In genomic region chr16:14180431-14181059, GRCh38 we compare ENCODE assay signal across 16 cellular contexts.
DNase-seq lines count a peak whose midpoint lies in the region; ATAC-seq and TF ChIP-seq lines count a peak whose summit lies in the region.
"Had no signal": no experiment of that assay in that cellular context is flagged by ENCODE, and none has a peak within 500 bp of the region (broad histone marks: within the 10 kb centered on the region; RNA-seq: fewer than 3 reads in every experiment).

No MANE protein-coding gene starts in this region.

- POLR2A ChIA-PET in A673 (lab: Charles Lee; ENCODE audit: low non-redundant PET) (no interaction called here), PC-9 (lab: Charles Lee; ENCODE audit: unreplicated experiment) (interaction anchor here (0.5 to 0.6 kb wide), 2 partner anchors 113 to 1629 kb away, joined by 3 to 4 read pairs; no protein-coding TSS in a partner anchor)

- H3K4me2 ChIP-seq in PC-9, result peak overlapping the region; percentile 43

- intact Hi-C loops in A673 (cut with micrococcal nuclease; ENCODE audit: unreplicated experiment) (loop anchor here (10.0 kb wide), 1 partner anchor 116 kb away; no protein-coding TSS in a partner anchor), PC-9 (cut with micrococcal nuclease; ENCODE audit: unreplicated experiment) (no loop called here)

- CTCF ChIA-PET in A673 (lab: Charles Lee) (no interaction called here), PC-9 (lab: Charles Lee) (no interaction called here)

- no peaks in the 10 kb centered on the region for H4K20me1 ChIP-seq in PC-9 (ENCODE audit: insufficient read depth)

- H3K4me3 ChIP-seq in A673 (ENCODE audit: low read depth, low read length, poor library complexity, severe bottlenecking) (no peak overlapping the region), PC-9 (no peak overlapping the region), foreskin fibroblast (ENCODE audit: low read depth in 1 of 2, low read length in 2 of 2) (no peak overlapping the region), lung (no peak overlapping the region)

- H2AFZ ChIP-seq in PC-9, result no peak overlapping the region

- ATAC-seq in lung (ENCODE audit: insufficient read depth, low FRiP score), result no peak
- ATAC-seq: natural killer cell had no signal

- H3K4me1 ChIP-seq in A673 (ENCODE audit: insufficient read depth, low read length, poor library complexity, severe bottlenecking), result peaks cover 28% of the 10 kb centered on the region
- peaks cover 43% of the 10 kb centered on the region for H3K4me1 ChIP-seq in PC-9 (replicated peaks; ENCODE audit: insufficient read depth)
- H3K4me1 ChIP-seq in lung (ENCODE audit: control insufficient read depth in 2 of 2, insufficient read depth in 2 of 2, low read length in 2 of 2), result peaks cover 7 to 17% of the 10 kb centered on the region in 2 donors

- peaks cover 21% of the 10 kb centered on the region for H3F3A ChIP-seq in PC-9 (ENCODE audit: insufficient read depth, low read depth)

- H3K36me3 ChIP-seq in A673 (ENCODE audit: insufficient read depth, low read length, poor library complexity, severe bottlenecking) (no peaks in the 10 kb centered on the region), PC-9 (ENCODE audit: low read depth) (no peaks in the 10 kb centered on the region), lung (ENCODE audit: control insufficient read depth in 2 of 2, insufficient read depth in 2 of 2, low read length in 2 of 2) (no peaks in the 10 kb centered on the region)
- H3K36me3 ChIP-seq: brain microvascular endothelial cell had no signal

- DNase-seq in A673 (ENCODE audit: low spot score) (no peak), PC-9 (no peak), foreskin fibroblast (peak; percentile 24 to 39), lung (ENCODE audit: low spot score) (no peak), DMS153 treated with DMSO at 0.1 percent for 48 hours (lab: John Stamatoyannopoulos, UW; ENCODE audit: unreplicated experiment) (no peak), NCI-H82 (lab: John Stamatoyannopoulos, UW) (no peak), NCI-H2171 treated with DMSO at 0.1 percent for 48 hours (lab: John Stamatoyannopoulos, UW) (no peak), NOMO-1 (lab: John Stamatoyannopoulos, UW; ENCODE audit: unreplicated experiment in 2 of 2) (no peak)
- DNase-seq: activated CD4-positive, alpha-beta T cell treated with anti-CD3 and anti-CD28 coated beads for 48 hours; activated T-cell treated with anti-CD3 and anti-CD28 coated beads for 4 hours; Karpas-422; natural killer cell; NCI-H1105 treated with DMSO at 0.1 percent for 48 hours; NK-92 treated with Interleukin-12 subunit alpha and Interleukin-12 subunit beta, amount 100 ng/mL, for 24 hours; SHP77 treated with DMSO at 0.1 percent for 48 hours had no signal

- no peaks in the 10 kb centered on the region for H3K9me3 ChIP-seq in A673 (ENCODE audit: low read depth, low read length, poor library complexity, severe bottlenecking)
- no peaks in the 10 kb centered on the region for H3K9me3 ChIP-seq in PC-9 (ENCODE audit: insufficient read depth, low read depth)
- peaks cover 0 to 3% of the 10 kb centered on the region in 2 donors for H3K9me3 ChIP-seq in lung (ENCODE audit: control insufficient read depth in 2 of 2, insufficient read depth in 1 of 2, low read length in 1 of 2)

- 0 out of 2 replicates have a peak, but pooled peaks cover 5% of the 10 kb centered on the region for H3K9me2 ChIP-seq in PC-9 (ENCODE audit: insufficient read depth)

- no TSS peak for BruUV-seq in A673 (replicated peaks; lab: Mats Ljungman, UMichigan)
- BruUV-seq in PC-9 (replicated peaks; lab: Mats Ljungman, UMichigan), result no TSS peak

- 90 to 94% methylated on average over 5 of the region's 5 CpGs for WGBS in lung, 2 donors

- no peak for TF ChIP-seq CTCF in A673 (conservative IDR thresholded peaks at IDR 0.05; ENCODE audit: low read depth, low read length)
- no peak for TF ChIP-seq CTCF in PC-9 (conservative IDR thresholded peaks at IDR 0.05)
- no peak for TF ChIP-seq CTCF in foreskin fibroblast (IDR thresholded peaks at IDR 0.05; ENCODE audit: low read depth, low read length)
- no peak for TF ChIP-seq CTCF in lung (IDR thresholded peaks at IDR 0.05; ENCODE audit: control extremely low read depth, extremely low read depth)

- H3K27ac ChIP-seq in A673 (ENCODE audit: low read depth, low read length, poor library complexity, severe bottlenecking) (peak overlapping the region; percentile 64), PC-9 (peak overlapping the region; percentile 44), lung (ENCODE audit: low read depth in 1 of 2, low read length in 1 of 2) (peak overlapping the region; percentile 17 to 36)
- H3K27ac ChIP-seq: brain microvascular endothelial cell had no signal

- H3K27me3 ChIP-seq in A673 (replicated peaks; ENCODE audit: insufficient read depth, low read depth, low read length, poor library complexity), result no peaks in the 10 kb centered on the region
- H3K27me3 ChIP-seq in PC-9 (ENCODE audit: insufficient read depth, low read depth), result no peaks in the 10 kb centered on the region
- H3K27me3 ChIP-seq in lung (ENCODE audit: control insufficient read depth, insufficient read depth), result no peaks in the 10 kb centered on the region
- H3K27me3 ChIP-seq: brain microvascular endothelial cell had no signal

- peaks cover 22% of the 10 kb centered on the region; the same call in 1 of the 2 replicates for H3K79me2 ChIP-seq in PC-9 (ENCODE audit: low read depth)

Comparison
In these comparisons a context has a peak if more than half of its experiments do, and no peak if none do; other contexts are left out.
1. DNase-seq: peak in foreskin fibroblast (2 of 2); none in A673 (single experiment), PC-9 (0 of 2), lung (single experiment), DMS153 treated with DMSO at 0.1 percent for 48 hours (single experiment), NCI-H82 (single experiment), NCI-H2171 treated with DMSO at 0.1 percent for 48 hours (single experiment) and NOMO-1 (0 of 2).
2. Peak in every context shown above with its lines, with median percentiles within 50 percentile points of each other: H3K27ac ChIP-seq.